9 cellular contexts compared by ENCODE assay signal in the genomic region with DNA sequence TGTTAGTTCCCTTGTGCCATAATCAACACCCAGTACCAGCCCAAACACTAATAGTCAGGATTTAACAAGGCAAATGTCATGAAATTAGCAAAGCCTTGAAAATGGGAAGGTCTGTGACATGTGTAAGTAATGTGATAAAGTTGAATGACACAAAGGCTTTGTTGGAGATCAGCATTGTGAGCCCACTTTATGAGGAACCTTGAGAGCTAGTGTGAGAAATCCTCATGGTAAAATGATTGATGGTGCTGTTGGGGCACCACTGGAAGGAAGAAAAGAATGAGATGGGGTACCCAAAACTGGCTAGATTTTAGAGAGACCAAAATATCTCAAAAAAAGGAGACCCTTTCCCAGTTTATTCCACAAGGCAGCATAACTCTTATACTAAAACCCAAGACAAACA. TPM values are rescaled to one million over a fixed set of nuclear protein-coding genes. Genes with fewer than 3 reads are reported as not detected.
A peak's percentile ranks its signal among the peaks of the same experiment; 100 is the strongest.
DNase-seq lines count a peak whose midpoint lies in the region; ATAC-seq and TF ChIP-seq lines count a peak whose summit lies in the region.
"Had no signal": no experiment of that assay in that cellular context is flagged by ENCODE, and none has a peak within 500 bp of the region (broad histone marks: within the 10 kb centered on the region; RNA-seq: fewer than 3 reads in every experiment).

No MANE protein-coding gene starts in this region.

- H3K79me2 ChIP-seq in Loucy (ENCODE audit: insufficient read depth, low read length), result peaks cover 34% of the 10 kb centered on the region

- intact Hi-C loops in Calu3 (cut with micrococcal nuclease; ENCODE audit: unreplicated experiment), result loop anchor here (5.0 kb wide), 1 partner anchor 112 kb away; a partner anchor contains a TSS

- H3K36me3 Mint-ChIP-seq in Calu3 (ENCODE audit: insufficient read depth, unreplicated experiment) (peaks cover 40% of the 10 kb centered on the region), chondrocyte (ENCODE audit: low read depth) (no peaks in the 10 kb centered on the region)

- peaks cover 7% of the 10 kb centered on the region for H3K4me1 Mint-ChIP-seq in Calu3 (ENCODE audit: low read depth, unreplicated experiment)
- peaks cover 31% of the 10 kb centered on the region for H3K4me1 Mint-ChIP-seq in chondrocyte (ENCODE audit: low read depth)

- H3K27me3 ChIP-seq in Loucy (ENCODE audit: insufficient read depth, low read length, poor library complexity, severe bottlenecking), result no peaks in the 10 kb centered on the region
- H3K27me3 ChIP-seq in neutrophil, result no peaks in the 10 kb centered on the region
- H3K27me3 ChIP-seq: foreskin keratinocyte had no signal

- no peak for TF ChIP-seq CTCF in Calu3 (IDR thresholded peaks at IDR 0.05; ENCODE audit: unreplicated experiment)
- TF ChIP-seq CTCF in Loucy (conservative IDR thresholded peaks at IDR 0.05; ENCODE audit: low read length), result no peak
- no peak for TF ChIP-seq CTCF in chondrocyte (IDR thresholded peaks at IDR 0.05)
- TF ChIP-seq CTCF in neutrophil (IDR thresholded peaks at IDR 0.05), result no peak

- peak overlapping the region; percentile 76 for H3K4me2 ChIP-seq in Loucy (ENCODE audit: low read depth, low read length, poor library complexity, severe bottlenecking)

- H3K9ac ChIP-seq in Loucy (ENCODE audit: low read depth, low read length, poor library complexity, severe bottlenecking), result peak overlapping the region; percentile 80

- peaks cover 29% of the 10 kb centered on the region for H3K4me1 ChIP-seq in Loucy (ENCODE audit: insufficient read depth, low read length, poor library complexity, severe bottlenecking)
- H3K4me1 ChIP-seq in neutrophil (ENCODE audit: control insufficient read depth in 1 of 2, insufficient read depth in 1 of 2, low read depth in 1 of 2, low read length in 1 of 2), result peaks cover 38% of the 10 kb centered on the region in 2 experiments

- peaks cover 18% of the 10 kb centered on the region for H4K20me1 ChIP-seq in Loucy (ENCODE audit: insufficient read depth, low read length, poor library complexity, severe bottlenecking)

- H3K9me3 Mint-ChIP-seq in Calu3 (ENCODE audit: low read depth, unreplicated experiment) (no peaks in the 10 kb centered on the region), chondrocyte (ENCODE audit: low read depth) (no peaks in the 10 kb centered on the region)

- H3K9me3 ChIP-seq in Loucy (ENCODE audit: insufficient read depth, low read depth, low read length), result no peaks in the 10 kb centered on the region
- H3K9me3 ChIP-seq in neutrophil, result no peaks in the 10 kb centered on the region

- DNase-seq in Calu3 (no peak), chondrocyte (ENCODE audit: low spot score) (no peak), HCEC 1CT (no peak), SW 1271 (lab: John Stamatoyannopoulos, UW) (no peak), hippocampal formation (lab: John Stamatoyannopoulos, UW) (no peak)
- DNase-seq: foreskin keratinocyte had no signal

- ATAC-seq in HG03432 (IDR thresholded peaks at IDR 0.05; ENCODE audit: unreplicated experiment), result no peak
- ATAC-seq: foreskin keratinocyte had no signal

- H3K27me3 Mint-ChIP-seq in Calu3 (ENCODE audit: unreplicated experiment) (no peaks in the 10 kb centered on the region), chondrocyte (ENCODE audit: low read depth) (no peaks in the 10 kb centered on the region)

- H3K27ac Mint-ChIP-seq in Calu3 (ENCODE audit: unreplicated experiment), result peak overlapping the region; percentile 86
- peak overlapping the region; percentile 98 for H3K27ac Mint-ChIP-seq in chondrocyte (ENCODE audit: unreplicated experiment)

- peak overlapping the region; percentile 80 for H3K4me3 ChIP-seq in Loucy (ENCODE audit: low read length, poor library complexity, severe bottlenecking)
- H3K4me3 ChIP-seq in neutrophil (ENCODE audit: low read depth in 1 of 2, low read length in 1 of 2), result peak overlapping the region in 1 of 2 experiments; percentile 87

- CTCF ChIA-PET in Calu3 (lab: Charles Lee), result no interaction called here

- no peaks in the 10 kb centered on the region for H3K36me3 ChIP-seq in Loucy (ENCODE audit: insufficient read depth, low read length)
- H3K36me3 ChIP-seq in neutrophil, result no peaks in the 10 kb centered on the region

- BruUV-seq in Calu3 (replicated peaks; lab: Mats Ljungman, UMichigan), result no TSS peak

- no peaks in the 10 kb centered on the region for H3K9me2 ChIP-seq in Loucy (replicated peaks; ENCODE audit: low read depth, low read length)

- peak overlapping the region; percentile 93 for H3K4me3 Mint-ChIP-seq in Calu3 (ENCODE audit: low read depth, unreplicated experiment)
- H3K4me3 Mint-ChIP-seq in chondrocyte (ENCODE audit: unreplicated experiment), result peak overlapping the region; percentile 94

- H2AFZ ChIP-seq in Loucy (ENCODE audit: low read length), result 0 out of 2 replicates have a peak overlapping the region, but pooled peaks have one; percentile 93

- H3K27ac ChIP-seq in neutrophil, result peak overlapping the region; percentile 95

- H3F3A ChIP-seq in Loucy (ENCODE audit: low read depth), result no peaks in the 10 kb centered on the region; the same call in 1 of the 2 replicates

RNA-seq across cellular contexts. Expression of a gene that starts 3.3 kb away (rescaled TPM):
- 16.3 and 16.4 TPM in 2 replicates for total RNA-seq in Calu3 (2022)
- 12.2 to 13.3 TPM (median 12.3 TPM) in 3 replicates for total RNA-seq in chondrocyte

RNA-seq across cellular contexts. Expression of a gene that starts 21.1 kb away (rescaled TPM):
- total RNA-seq in Calu3 (2022) (21.0 and 21.7 TPM in 2 replicates), chondrocyte (30.6 to 37.5 TPM (median 31.8 TPM) in 3 replicates)
